In genomic region chr17:27066315-27066714, GRCh38 we compare ENCODE assay signal across 34 cellular contexts.
"Had no signal": no experiment of that assay in that cellular context is flagged by ENCODE, and none has a peak within 500 bp of the region (broad histone marks: within the 10 kb centered on the region; RNA-seq: fewer than 3 reads in every experiment).

No MANE protein-coding gene starts in this region.

- H3K9ac ChIP-seq: KMS-11 had no signal

- H3K36me3 ChIP-seq: MG63 had no signal

- H3K9me3 ChIP-seq: MG63 had no signal

- H3K4me3 ChIP-seq: MG63 had no signal

- H3K4me2 ChIP-seq: KMS-11 had no signal

- DNase-seq: Karpas-422, Kasumi-1, MG63, MM.1S, MV-4-11, NCI-H1048, NCI-H1092, NCI-H1092 treated with DMSO at 0.1 percent for 48 hours, NCI-H1105, NCI-H1105 treated with DMSO at 0.1 percent for 48 hours, NCI-H1417, NCI-H1417 treated with DMSO at 0.1 percent for 48 hours, NCI-H1436, NCI-H1436 treated with DMSO at 0.1 percent for 48 hours, NCI-H146, NCI-H1694, NCI-H1694 treated with DMSO at 0.1 percent for 48 hours, NCI-H187, NCI-H187 treated with DMSO at 0.1 percent for 48 hours, NCI-H1930, NCI-H2029, NCI-H2029 treated with DMSO at 0.1 percent for 48 hours, NCI-H2081, NCI-H2081 treated with DMSO at 0.1 percent for 48 hours, NCI-H2107, NCI-H2171, NCI-H2171 treated with DMSO at 0.1 percent for 48 hours, NCI-H2227 treated with DMSO at 0.1 percent for 48 hours, NCI-H226, NCI-H345, NCI-H446, NCI-H446 treated with DMSO at 0.1 percent for 48 hours, NCI-H510A had no signal

- H3K27ac ChIP-seq: KMS-11 had no signal
